12 cellular contexts compared by ENCODE assay signal in genomic region chr1:11641776-11642305, GRCh38. TPM values are rescaled to one million over a fixed set of nuclear protein-coding genes. Genes with fewer than 3 reads are reported as not detected.
DNase-seq lines count a peak whose midpoint lies in the region; ATAC-seq and TF ChIP-seq lines count a peak whose summit lies in the region.
"Had no signal": no experiment of that assay in that cellular context is flagged by ENCODE, and none has a peak within 500 bp of the region (broad histone marks: within the 10 kb centered on the region; RNA-seq: fewer than 3 reads in every experiment).

No MANE protein-coding gene starts in this region.

- H2BK5ac ChIP-seq in neuronal stem cell (ENCODE audit: low read length): no peak overlapping the region

- peak overlapping the region; percentile 29; the same call in 1 of the 2 replicates for H3K27ac ChIP-seq in WERI-Rb-1
- H3K27ac ChIP-seq in neuronal stem cell (replicated peaks; ENCODE audit: low read length): no peak overlapping the region
- no peak overlapping the region for H3K27ac ChIP-seq in heart right ventricle
- H3K27ac ChIP-seq: A549, GM23248, KMS-11 had no signal

- H2AFZ ChIP-seq in neuronal stem cell (ENCODE audit: low read length): no peak overlapping the region
- H2AFZ ChIP-seq: GM23248 had no signal

- H3K36me3 ChIP-seq in WERI-Rb-1 (no peaks in the 10 kb centered on the region), neuronal stem cell (replicated peaks in 1 of 2; ENCODE audit: control insufficient read depth in 2 of 2, insufficient read depth in 2 of 2, low read length in 2 of 2) (no peaks in the 10 kb centered on the region), heart right ventricle (no peaks in the 10 kb centered on the region)
- H3K36me3 ChIP-seq: BE2C had no signal

- H2BK12ac ChIP-seq in neuronal stem cell (ENCODE audit: low read length): no peak overlapping the region

- ATAC-seq in HG03439 (IDR thresholded peaks at IDR 0.05; ENCODE audit: unreplicated experiment): no peak
- ATAC-seq in heart right ventricle: no peak

- H3K27me3 ChIP-seq in WERI-Rb-1 (ENCODE audit: insufficient read depth, low read depth, severe bottlenecking) (no peaks in the 10 kb centered on the region), neuronal stem cell (ENCODE audit: control insufficient read depth in 3 of 3, insufficient read depth in 3 of 3, low read depth in 1 of 3, low read length in 3 of 3) (peaks cover 0 to 22% (median 0%) of the 10 kb centered on the region in 3 experiments), heart right ventricle (peaks cover 0 to 72% (median 20%) of the 10 kb centered on the region in 7 donors)
- H3K27me3 ChIP-seq: BE2C had no signal

- H3K18ac ChIP-seq in neuronal stem cell (ENCODE audit: low read length): peak overlapping the region; percentile 33

- H4K91ac ChIP-seq in neuronal stem cell (ENCODE audit: low read depth, low read length, poor library complexity): no peak overlapping the region

- peak overlapping the region; percentile 86 for H3K23ac ChIP-seq in neuronal stem cell (ENCODE audit: low read depth, low read length, poor library complexity)

- no peak overlapping the region for H2AK5ac ChIP-seq in neuronal stem cell (ENCODE audit: low read depth, low read length)

- no CpG with 5 or more reads among the region's 5 CpGs for WGBS in neuronal stem cell (ENCODE audit: extremely low coverage in 2 of 2, insufficient read length in 2 of 2, insufficient replicate concordance in 1 of 2), 2 donors
- WGBS in heart right ventricle, 2 donors: 46 to 59% methylated on average over 5 of the region's 5 CpGs

- no peak overlapping the region for H3K14ac ChIP-seq in neuronal stem cell (ENCODE audit: low read length)

- TF ChIP-seq CTCF in WERI-Rb-1 (IDR thresholded peaks at IDR 0.05; ENCODE audit: low read depth, low read length) (no peak), heart right ventricle (IDR thresholded peaks at IDR 0.05) (no peak)

- H3K4ac ChIP-seq in neuronal stem cell (ENCODE audit: low read length): no peak overlapping the region

- no peaks in the 10 kb centered on the region for H3K9me3 ChIP-seq in WERI-Rb-1 (ENCODE audit: severe bottlenecking)
- no peaks in the 10 kb centered on the region for H3K9me3 ChIP-seq in neuronal stem cell (replicated peaks in 1 of 2; ENCODE audit: control insufficient read depth in 2 of 2, insufficient read depth in 1 of 2, low read depth in 1 of 2, low read length in 2 of 2)
- H3K9me3 ChIP-seq in heart right ventricle: no peaks in the 10 kb centered on the region
- H3K9me3 ChIP-seq: A549, BE2C had no signal

- H3K4me1 ChIP-seq in neuronal stem cell (ENCODE audit: control insufficient read depth in 2 of 2, insufficient read depth in 1 of 2, low read depth in 1 of 2, low read length in 2 of 2) (peaks cover 0 to 3% of the 10 kb centered on the region in 2 donors), heart right ventricle (peaks cover 0 to 17% (median 7%) of the 10 kb centered on the region in 9 donors)
- H3K4me1 ChIP-seq: A549, BE2C had no signal

- H3K4me3 ChIP-seq in WERI-Rb-1 (ENCODE audit: low read depth, low read length) (no peak overlapping the region), neuronal stem cell (ENCODE audit: low read length in 2 of 2) (no peak overlapping the region), heart right ventricle (no peak overlapping the region)
- H3K4me3 ChIP-seq: A549, GM23248 had no signal

- no peak overlapping the region for H3K9ac ChIP-seq in neuronal stem cell (ENCODE audit: low read depth, low read length, poor library complexity)
- H3K9ac ChIP-seq: GM23248, KMS-11 had no signal

- no peaks in the 10 kb centered on the region for H3K79me1 ChIP-seq in neuronal stem cell (ENCODE audit: low read depth, low read length)

- intact Hi-C loops in heart right ventricle (cut with DNase I): loop anchor here (2.0 to 10.0 kb wide), 16 partner anchors 163 to 605 kb away; partner anchors contain the start of genes DISP3 (in 3 of the 10) and MASP2 (in 1 of the 10)

- no peak overlapping the region for H2BK15ac ChIP-seq in neuronal stem cell (ENCODE audit: low read length)

- no peak overlapping the region for H2BK120ac ChIP-seq in neuronal stem cell (ENCODE audit: low read depth, low read length)

- DNase-seq in D341Med (ENCODE audit: low spot score) (peak; percentile 45), NCI-H524 (lab: John Stamatoyannopoulos, UW) (peak; percentile 18 to 55), WERI-Rb-1 (peak; percentile 55), neuronal stem cell (ENCODE audit: low spot score) (no peak), heart right ventricle (no peak)
- no peak for DNase-seq in activated T-cell treated with anti-CD3 and anti-CD28 coated beads, Interleukin-2, amount 50 U/mL, for 48 hours

- H3K4me2 ChIP-seq in neuronal stem cell (ENCODE audit: insufficient read depth, low read length, poor library complexity, severe bottlenecking): no peak overlapping the region
- H3K4me2 ChIP-seq: A549, KMS-11 had no signal

- H4K8ac ChIP-seq in neuronal stem cell (ENCODE audit: low read depth, low read length): no peak overlapping the region

RNA-seq across cellular contexts. Expression of gene FBXO2, which starts 12.4 kb away (rescaled TPM):
- polyA plus RNA-seq in neuronal stem cell (2013, experiment 1 of 2): 7.1 TPM
- polyA plus RNA-seq in neuronal stem cell (2013, experiment 2 of 2): 7.2 TPM
- 1 to 10 TPM in 9 of 10 donors, under 1 TPM in 1; 0.70 to 5.5 (median 1.7) TPM for total RNA-seq in heart right ventricle
- 1 to 10 TPM; 2.7 to 5.3 TPM for polyA plus RNA-seq in heart right ventricle

RNA-seq across cellular contexts. Expression of gene FBXO44, which starts 12.8 kb away (rescaled TPM):
- 16.4 TPM for polyA plus RNA-seq in neuronal stem cell (2013, experiment 1 of 2)
- polyA plus RNA-seq in neuronal stem cell (2013, experiment 2 of 2): 16.6 TPM
- 10 to 100 TPM; 10.1 to 17.7 (median 15.8) TPM for total RNA-seq in heart right ventricle
- polyA plus RNA-seq in heart right ventricle: 10 to 100 TPM; 14.6 to 28.2 TPM

RNA-seq across cellular contexts. Expression of gene FBXO6, which starts 22.2 kb away (rescaled TPM):
- polyA plus RNA-seq in neuronal stem cell (2013, experiment 1 of 2): 1.4 TPM
- polyA plus RNA-seq in neuronal stem cell (2013, experiment 2 of 2): 1.5 TPM
- total RNA-seq in heart right ventricle: 10 to 100 TPM in 1 of 10 donors, 1 to 10 TPM in 9; 4.8 to 21.7 (median 7.9) TPM
- 10 to 100 TPM in 1 of 2 donors, 1 to 10 TPM in 1; 6.0 to 12.9 TPM for polyA plus RNA-seq in heart right ventricle

RNA-seq across cellular contexts. Expression of gene MAD2L2, which starts 39.1 kb away (rescaled TPM):
- 132 TPM for polyA plus RNA-seq in neuronal stem cell (2013, experiment 1 of 2)
- 126 TPM for polyA plus RNA-seq in neuronal stem cell (2013, experiment 2 of 2)
- total RNA-seq in heart right ventricle: 10 to 100 TPM; 10.9 to 28.5 (median 17.0) TPM
- 10 to 100 TPM; 16.6 to 59.0 TPM for polyA plus RNA-seq in heart right ventricle

RNA-seq across cellular contexts. Expression of gene DRAXIN, which starts 49.7 kb away (rescaled TPM):
- polyA plus RNA-seq in neuronal stem cell (2013, experiment 1 of 2): 9.5 TPM
- polyA plus RNA-seq in neuronal stem cell (2013, experiment 2 of 2): 9.7 TPM
- under 1 TPM in 8 of 10 donors, not detected in 2; 0.05 to 0.18 (median 0.12) TPM for total RNA-seq in heart right ventricle
- under 1 TPM; 0.01 to 0.07 TPM for polyA plus RNA-seq in heart right ventricle
- total RNA-seq: Calu3 had no signal

Comparison
In these comparisons a context has a peak if more than half of its experiments do, and no peak if none do; other contexts are left out.
1. DNase-seq: peak in D341Med (single experiment), NCI-H524 (2 of 2) and WERI-Rb-1 (single experiment); none in neuronal stem cell (single experiment), heart right ventricle (0 of 2) and activated T-cell treated with anti-CD3 and anti-CD28 coated beads, Interleukin-2, amount 50 U/mL, for 48 hours (0 of 2).